In the genomic region with DNA sequence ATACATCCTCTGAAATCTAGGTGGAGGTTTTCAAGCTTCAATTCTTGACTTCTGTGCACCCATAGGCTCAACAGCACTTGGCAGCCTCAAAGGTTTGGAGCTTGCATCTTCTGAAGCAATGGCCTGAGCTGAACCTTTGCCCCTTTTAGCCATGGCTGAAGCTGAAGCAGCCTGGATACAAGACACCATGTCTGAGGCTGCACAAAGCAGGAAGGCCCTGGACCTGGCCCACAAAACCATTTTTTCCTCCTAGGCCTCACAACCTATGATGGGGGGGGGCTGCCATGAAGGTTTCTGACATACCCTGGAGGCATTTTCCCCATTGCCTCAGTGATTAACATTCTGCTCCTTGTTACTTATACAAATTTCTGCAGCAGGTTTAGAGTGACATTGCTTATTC, we compare ENCODE assay signal across 4 cellular contexts.
"Had no signal": no experiment of that assay in that cellular context is flagged by ENCODE, and none has a peak within 500 bp of the region (broad histone marks: within the 10 kb centered on the region; RNA-seq: fewer than 3 reads in every experiment).

No MANE protein-coding gene starts in this region.

- H3K4me1 ChIP-seq: HAP-1 had no signal

- H3K9me3 ChIP-seq: HAP-1 had no signal

- ATAC-seq: GM23338, HCT116 had no signal

- H3K4me3 ChIP-seq: GM23248, GM23338, HAP-1 had no signal

- H3K27ac ChIP-seq: GM23248 had no signal

- H3K36me3 ChIP-seq: HAP-1 had no signal
